16 cellular contexts compared by ENCODE assay signal in the genomic region with DNA sequence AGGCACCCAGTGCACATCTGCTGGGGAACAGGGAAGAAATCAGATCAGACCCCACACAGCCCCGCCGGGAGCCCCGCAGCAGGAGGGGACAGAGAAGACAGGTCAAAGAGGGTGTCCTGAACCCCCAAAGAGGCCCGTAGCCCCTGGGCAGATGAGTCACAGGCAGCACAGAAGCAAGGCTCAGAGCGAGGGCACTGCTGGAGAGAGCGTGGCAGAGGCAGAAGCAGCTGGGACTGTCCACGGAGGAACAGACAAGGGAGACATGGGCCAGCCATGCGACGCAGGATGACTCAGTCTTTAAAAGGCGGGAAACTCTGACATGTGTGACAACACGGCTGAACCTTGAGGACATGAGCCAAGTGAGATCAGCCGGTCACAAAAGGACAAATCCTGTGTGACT. TPM values are rescaled to one million over a fixed set of nuclear protein-coding genes. Genes with fewer than 3 reads are reported as not detected.
DNase-seq lines count a peak whose midpoint lies in the region; ATAC-seq, FAIRE-seq and TF ChIP-seq lines count a peak whose summit lies in the region.
"Had no signal": no experiment of that assay in that cellular context is flagged by ENCODE, and none has a peak within 500 bp of the region (broad histone marks: within the 10 kb centered on the region; RNA-seq: fewer than 3 reads in every experiment).

No MANE protein-coding gene starts in this region.

- no peaks in the 10 kb centered on the region for H3K4me1 ChIP-seq in kidney (ENCODE audit: control insufficient read depth in 1 of 2, insufficient read depth in 1 of 2, low read depth in 1 of 2, low read length in 2 of 2)
- H3K4me1 ChIP-seq in spleen: no peaks in the 10 kb centered on the region

- peak; percentile 39 for DNase-seq in activated effector memory CD4-positive, alpha-beta T cell treated with anti-CD3 and anti-CD28 coated beads, Interleukin-2, amount 50 U/mL, for 16 hours
- DNase-seq in activated effector memory CD4-positive, alpha-beta T cell treated with Interleukin-2 at 50 U/mL for 16 hours: no peak
- peak; percentile 9 for DNase-seq in RPMI7951 (ENCODE audit: low read depth)
- DNase-seq in kidney: peak; percentile 36
- peak; percentile 52 for DNase-seq in spleen
- no peak for DNase-seq in HCEC 1CT
- DNase-seq in NK-92 treated with Interleukin-12 subunit alpha and Interleukin-12 subunit beta, amount 100 ng/mL, for 24 hours (lab: John Stamatoyannopoulos, UW): no peak
- DNase-seq: C1 segment of cervical spinal cord, COR-L47, KBM-7, NCI-H1436 treated with DMSO at 0.1 percent for 48 hours, NCI-H2081 treated with DMSO at 0.1 percent for 48 hours, NCI-H526 had no signal

- intact Hi-C loops in kidney (cut with DNase I): no loop called here
- intact Hi-C loops in spleen (cut with DNase I; ENCODE audit: low total_unique reads): no loop called here

- WGBS in spleen, 5 donors: 83 to 93% (median 88%) methylated on average over 12 of the region's 12 CpGs

- H3K27ac ChIP-seq in kidney (ENCODE audit: low read depth in 2 of 2, low read length in 2 of 2) (no peak overlapping the region), spleen (no peak overlapping the region)

- no peak for TF ChIP-seq CTCF in kidney (IDR thresholded peaks at IDR 0.05; ENCODE audit: borderline replicate concordance, extremely low read depth, insufficient read depth)
- no peak for TF ChIP-seq CTCF in spleen (IDR thresholded peaks at IDR 0.05 in 8 of 11, conservative IDR thresholded peaks at IDR 0.05 in 3 of 11)

- H3K36me3 ChIP-seq in kidney (ENCODE audit: control insufficient read depth in 1 of 2, insufficient read depth in 2 of 2, low read length in 2 of 2) (no peaks in the 10 kb centered on the region), spleen (no peaks in the 10 kb centered on the region)

- no peak for FAIRE-seq in kidney (lab: Jason Lieb, UNC)
- FAIRE-seq: GM18507 had no signal

- no peak for TF ChIP-seq POLR2A in spleen (IDR thresholded peaks at IDR 0.05)

- peaks cover 0 to 35% (median 5%) of the 10 kb centered on the region in 7 donors for H3K27me3 ChIP-seq in spleen (replicated peaks in 1 of 7)

- no peak overlapping the region for H3K9ac ChIP-seq in kidney (ENCODE audit: low read length in 2 of 2)

- H3K4me3 ChIP-seq in kidney (ENCODE audit: low read length in 2 of 2) (no peak overlapping the region), spleen (no peak overlapping the region)

- no peaks in the 10 kb centered on the region for H3K9me3 ChIP-seq in kidney (ENCODE audit: control insufficient read depth in 1 of 2, low read length in 2 of 2)
- no peaks in the 10 kb centered on the region for H3K9me3 ChIP-seq in spleen

- no peak for ATAC-seq in HG02678 (IDR thresholded peaks at IDR 0.05; ENCODE audit: unreplicated experiment)

RNA-seq across cellular contexts. Expression of gene PRDM16, which starts 14.5 kb away (rescaled TPM):
- not detected in 2 replicates for total RNA-seq in RPMI7951 (2014; rRNA removed; shearing (Covaris generic))
- 21.9 TPM for total RNA-seq in kidney
- 3.0 TPM for polyA plus RNA-seq in kidney (ENCODE audit: insufficient read depth, low read depth, low replicate concordance)
- 1 to 10 TPM in 6 of 7 donors, under 1 TPM in 1; 0.51 to 3.2 (median 1.7) TPM for total RNA-seq in spleen
- under 1 TPM; 0.43 to 0.99 (median 0.44) TPM for polyA plus RNA-seq in spleen

RNA-seq across cellular contexts. Expression of gene ACTRT2, which starts 33.2 kb away (rescaled TPM):
- not detected in 2 replicates for total RNA-seq in RPMI7951 (2014; rRNA removed; shearing (Covaris generic))
- total RNA-seq in kidney: not detected
- not detected for polyA plus RNA-seq in kidney (ENCODE audit: insufficient read depth, low read depth, low replicate concordance)
- not detected for total RNA-seq in spleen
- not detected for polyA plus RNA-seq in spleen
- total RNA-seq: A172 had no signal

Comparison
In these comparisons a context has a peak if more than half of its experiments do, and no peak if none do; other contexts are left out.
1. DNase-seq: peak in activated effector memory CD4-positive, alpha-beta T cell treated with anti-CD3 and anti-CD28 coated beads, Interleukin-2, amount 50 U/mL, for 16 hours (single experiment), RPMI7951 (single experiment), kidney (single experiment) and spleen (single experiment); none in activated effector memory CD4-positive, alpha-beta T cell treated with Interleukin-2 at 50 U/mL for 16 hours (single experiment), HCEC 1CT (single experiment) and NK-92 treated with Interleukin-12 subunit alpha and Interleukin-12 subunit beta, amount 100 ng/mL, for 24 hours (single experiment).